ENCODE assay signal across 1 cellular context in the genomic region with DNA sequence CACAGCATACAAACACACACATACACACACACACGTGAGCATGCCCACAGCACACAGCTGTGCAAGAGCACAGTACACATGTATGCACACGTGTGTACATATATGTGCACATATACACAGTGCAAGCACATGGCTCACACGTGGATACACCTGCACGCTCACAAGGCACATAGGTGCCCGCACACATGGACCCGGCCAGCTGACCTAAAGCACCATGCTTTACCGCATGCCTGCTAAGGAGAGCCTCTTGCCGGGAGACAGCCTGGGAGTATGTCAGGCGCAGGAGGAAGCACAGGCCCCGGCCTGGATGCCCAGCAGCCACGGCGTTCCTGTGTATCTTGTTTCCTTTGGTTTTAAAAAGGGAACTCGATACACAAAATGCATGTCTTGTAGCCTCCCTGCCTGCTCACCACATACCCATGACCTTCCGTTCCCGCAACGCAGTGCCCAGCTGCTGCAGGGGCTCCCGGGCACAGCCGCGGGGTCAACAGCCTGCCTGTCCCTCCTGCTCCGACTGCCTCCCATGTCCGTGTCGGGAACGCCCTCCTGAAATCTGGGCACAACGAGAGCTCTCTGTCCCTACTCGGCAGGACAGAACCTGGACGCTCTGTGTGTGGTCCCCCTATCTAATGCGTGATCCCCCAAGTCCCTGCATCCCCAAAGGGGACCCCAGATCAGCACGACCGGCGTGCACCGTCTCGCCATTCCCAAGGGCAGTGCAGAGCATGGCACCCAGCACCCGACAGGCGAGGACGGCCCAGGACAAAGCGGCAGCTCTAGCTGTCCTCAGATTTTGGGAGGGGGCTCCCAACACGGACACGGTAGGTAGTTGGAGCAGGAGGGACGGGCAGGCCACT.
A peak's percentile ranks its signal among the peaks of the same experiment; 100 is the strongest.
TF ChIP-seq lines count a peak whose summit lies in the region.

No MANE protein-coding gene starts in this region.

TF ChIP-seq in HepG2, 621 proteins besides CTCF, POLR2A, EP300 and RAD21 (continued from another document and continues in another):
- TF ChIP-seq, protein P1, sequence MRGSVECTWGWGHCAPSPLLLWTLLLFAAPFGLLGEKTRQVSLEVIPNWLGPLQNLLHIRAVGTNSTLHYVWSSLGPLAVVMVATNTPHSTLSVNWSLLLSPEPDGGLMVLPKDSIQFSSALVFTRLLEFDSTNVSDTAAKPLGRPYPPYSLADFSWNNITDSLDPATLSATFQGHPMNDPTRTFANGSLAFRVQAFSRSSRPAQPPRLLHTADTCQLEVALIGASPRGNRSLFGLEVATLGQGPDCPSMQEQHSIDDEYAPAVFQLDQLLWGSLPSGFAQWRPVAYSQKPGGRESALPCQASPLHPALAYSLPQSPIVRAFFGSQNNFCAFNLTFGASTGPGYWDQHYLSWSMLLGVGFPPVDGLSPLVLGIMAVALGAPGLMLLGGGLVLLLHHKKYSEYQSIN (CRISPR knock-in tag; IDR thresholded peaks at IDR 0.05; ENCODE audit: borderline replicate concordance), result no peak
- TF ChIP-seq, protein P2, sequence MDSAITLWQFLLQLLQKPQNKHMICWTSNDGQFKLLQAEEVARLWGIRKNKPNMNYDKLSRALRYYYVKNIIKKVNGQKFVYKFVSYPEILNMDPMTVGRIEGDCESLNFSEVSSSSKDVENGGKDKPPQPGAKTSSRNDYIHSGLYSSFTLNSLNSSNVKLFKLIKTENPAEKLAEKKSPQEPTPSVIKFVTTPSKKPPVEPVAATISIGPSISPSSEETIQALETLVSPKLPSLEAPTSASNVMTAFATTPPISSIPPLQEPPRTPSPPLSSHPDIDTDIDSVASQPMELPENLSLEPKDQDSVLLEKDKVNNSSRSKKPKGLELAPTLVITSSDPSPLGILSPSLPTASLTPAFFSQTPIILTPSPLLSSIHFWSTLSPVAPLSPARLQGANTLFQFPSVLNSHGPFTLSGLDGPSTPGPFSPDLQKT (CRISPR knock-in tag; IDR thresholded peaks at IDR 0.05; ENCODE audit: borderline replicate concordance), result no peak
- TF ChIP-seq ZNF629 (CRISPR knock-in tag; conservative IDR thresholded peaks at IDR 0.05) (no peak), MLLT10 (CRISPR knock-in tag; IDR thresholded peaks at IDR 0.05) (no peak), ZNF879 (CRISPR knock-in tag; IDR thresholded peaks at IDR 0.05) (no peak; the same call in 1 of the 2 replicates), CENPX (CRISPR knock-in tag; IDR thresholded peaks at IDR 0.05) (no peak), CENPT (CRISPR knock-in tag; IDR thresholded peaks at IDR 0.05; ENCODE audit: low read depth) (0 out of 2 replicates have a peak, but pooled peaks have one; percentile 16), ZSCAN21 (CRISPR knock-in tag; IDR thresholded peaks at IDR 0.05; ENCODE audit: borderline replicate concordance) (0 out of 2 replicates have a peak, but pooled peaks have one; percentile 14), ZNF589 (CRISPR knock-in tag; conservative IDR thresholded peaks at IDR 0.05) (peak; percentile 17; the same call in 1 of the 2 replicates), EHMT2 (IDR thresholded peaks at IDR 0.05; ENCODE audit: borderline replicate concordance, low read depth, low read length) (no peak), ASH2L (IDR thresholded peaks at IDR 0.05; ENCODE audit: insufficient read length, low read depth, low read length) (no peak), HNRNPH1 (optimal IDR thresholded peaks at IDR 0.05; ENCODE audit: low read depth, low read length) (no peak), ZIK1 (CRISPR knock-in tag; IDR thresholded peaks at IDR 0.05; ENCODE audit: borderline replicate concordance, low read depth) (0 out of 2 replicates have a peak, but pooled peaks have one; percentile 5), ZNF563 (CRISPR knock-in tag; IDR thresholded peaks at IDR 0.05) (no peak), MTA3 (CRISPR knock-in tag; IDR thresholded peaks at IDR 0.05) (no peak), SOX5 (CRISPR knock-in tag; IDR thresholded peaks at IDR 0.05; ENCODE audit: borderline replicate concordance) (no peak), ARHGAP35 (CRISPR knock-in tag; IDR thresholded peaks at IDR 0.05; ENCODE audit: borderline replicate concordance) (no peak), REXO4 (CRISPR knock-in tag; IDR thresholded peaks at IDR 0.05; ENCODE audit: borderline replicate concordance) (no peak), ZNF839 (CRISPR knock-in tag; IDR thresholded peaks at IDR 0.05; ENCODE audit: borderline replicate concordance) (no peak), FOXA1 (IDR thresholded peaks at IDR 0.05) (no peak), FOXA1 (CRISPR knock-in tag; IDR thresholded peaks at IDR 0.05) (no peak), SKI (IDR thresholded peaks at IDR 0.05; ENCODE audit: partially characterized antibody) (no peak), IRF2 (CRISPR knock-in tag; IDR thresholded peaks at IDR 0.05) (0 out of 2 replicates have a peak, but pooled peaks have one; percentile 4), CCAR2 (optimal IDR thresholded peaks at IDR 0.05; ENCODE audit: low read depth, low read length) (no peak), ZNF343 (CRISPR knock-in tag; IDR thresholded peaks at IDR 0.05) (no peak), TCF12 (IDR thresholded peaks at IDR 0.05) (no peak), TCF12 (CRISPR knock-in tag; IDR thresholded peaks at IDR 0.05) (no peak), FOSL2 (CRISPR knock-in tag; IDR thresholded peaks at IDR 0.05) (no peak), ZNF225 (CRISPR knock-in tag; IDR thresholded peaks at IDR 0.05) (no peak), HDAC2 (CRISPR knock-in tag; IDR thresholded peaks at IDR 0.05) (no peak), ZSCAN22 (CRISPR knock-in tag; IDR thresholded peaks at IDR 0.05) (0 out of 2 replicates have a peak, but pooled peaks have one; percentile 12), ZNF143 (CRISPR knock-in tag; IDR thresholded peaks at IDR 0.05) (no peak), ZNF556 (CRISPR knock-in tag; IDR thresholded peaks at IDR 0.05; ENCODE audit: borderline replicate concordance) (no peak), ZNF761 (CRISPR knock-in tag; conservative IDR thresholded peaks at IDR 0.05) (no peak), KDM5B (CRISPR knock-in tag; IDR thresholded peaks at IDR 0.05; ENCODE audit: borderline replicate concordance) (no peak)
- TF ChIP-seq, protein P3, sequence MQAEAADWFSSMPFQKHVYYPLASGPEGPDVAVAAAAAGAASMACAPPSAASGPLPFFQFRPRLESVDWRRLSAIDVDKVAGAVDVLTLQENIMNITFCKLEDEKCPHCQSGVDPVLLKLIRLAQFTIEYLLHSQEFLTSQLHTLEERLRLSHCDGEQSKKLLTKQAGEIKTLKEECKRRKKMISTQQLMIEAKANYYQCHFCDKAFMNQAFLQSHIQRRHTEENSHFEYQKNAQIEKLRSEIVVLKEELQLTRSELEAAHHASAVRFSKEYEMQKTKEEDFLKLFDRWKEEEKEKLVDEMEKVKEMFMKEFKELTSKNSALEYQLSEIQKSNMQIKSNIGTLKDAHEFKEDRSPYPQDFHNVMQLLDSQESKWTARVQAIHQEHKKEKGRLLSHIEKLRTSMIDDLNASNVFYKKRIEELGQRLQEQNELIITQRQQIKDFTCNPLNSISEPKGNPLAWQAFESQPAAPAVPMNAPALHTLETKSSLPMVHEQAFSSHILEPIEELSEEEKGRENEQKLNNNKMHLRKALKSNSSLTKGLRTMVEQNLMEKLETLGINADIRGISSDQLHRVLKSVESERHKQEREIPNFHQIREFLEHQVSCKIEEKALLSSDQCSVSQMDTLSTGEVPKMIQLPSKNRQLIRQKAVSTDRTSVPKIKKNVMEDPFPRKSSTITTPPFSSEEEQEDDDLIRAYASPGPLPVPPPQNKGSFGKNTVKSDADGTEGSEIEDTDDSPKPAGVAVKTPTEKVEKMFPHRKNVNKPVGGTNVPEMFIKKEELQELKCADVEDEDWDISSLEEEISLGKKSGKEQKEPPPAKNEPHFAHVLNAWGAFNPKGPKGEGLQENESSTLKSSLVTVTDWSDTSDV (CRISPR knock-in tag; IDR thresholded peaks at IDR 0.05), result no peak
- TF ChIP-seq, protein P4, sequence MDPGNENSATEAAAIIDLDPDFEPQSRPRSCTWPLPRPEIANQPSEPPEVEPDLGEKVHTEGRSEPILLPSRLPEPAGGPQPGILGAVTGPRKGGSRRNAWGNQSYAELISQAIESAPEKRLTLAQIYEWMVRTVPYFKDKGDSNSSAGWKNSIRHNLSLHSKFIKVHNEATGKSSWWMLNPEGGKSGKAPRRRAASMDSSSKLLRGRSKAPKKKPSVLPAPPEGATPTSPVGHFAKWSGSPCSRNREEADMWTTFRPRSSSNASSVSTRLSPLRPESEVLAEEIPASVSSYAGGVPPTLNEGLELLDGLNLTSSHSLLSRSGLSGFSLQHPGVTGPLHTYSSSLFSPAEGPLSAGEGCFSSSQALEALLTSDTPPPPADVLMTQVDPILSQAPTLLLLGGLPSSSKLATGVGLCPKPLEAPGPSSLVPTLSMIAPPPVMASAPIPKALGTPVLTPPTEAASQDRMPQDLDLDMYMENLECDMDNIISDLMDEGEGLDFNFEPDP (CRISPR knock-in tag; conservative IDR thresholded peaks at IDR 0.05), result no peak
- TF ChIP-seq, protein P5, sequence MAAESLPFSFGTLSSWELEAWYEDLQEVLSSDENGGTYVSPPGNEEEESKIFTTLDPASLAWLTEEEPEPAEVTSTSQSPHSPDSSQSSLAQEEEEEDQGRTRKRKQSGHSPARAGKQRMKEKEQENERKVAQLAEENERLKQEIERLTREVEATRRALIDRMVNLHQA (CRISPR knock-in tag; IDR thresholded peaks at IDR 0.05), result no peak
- TF ChIP-seq, protein P6, sequence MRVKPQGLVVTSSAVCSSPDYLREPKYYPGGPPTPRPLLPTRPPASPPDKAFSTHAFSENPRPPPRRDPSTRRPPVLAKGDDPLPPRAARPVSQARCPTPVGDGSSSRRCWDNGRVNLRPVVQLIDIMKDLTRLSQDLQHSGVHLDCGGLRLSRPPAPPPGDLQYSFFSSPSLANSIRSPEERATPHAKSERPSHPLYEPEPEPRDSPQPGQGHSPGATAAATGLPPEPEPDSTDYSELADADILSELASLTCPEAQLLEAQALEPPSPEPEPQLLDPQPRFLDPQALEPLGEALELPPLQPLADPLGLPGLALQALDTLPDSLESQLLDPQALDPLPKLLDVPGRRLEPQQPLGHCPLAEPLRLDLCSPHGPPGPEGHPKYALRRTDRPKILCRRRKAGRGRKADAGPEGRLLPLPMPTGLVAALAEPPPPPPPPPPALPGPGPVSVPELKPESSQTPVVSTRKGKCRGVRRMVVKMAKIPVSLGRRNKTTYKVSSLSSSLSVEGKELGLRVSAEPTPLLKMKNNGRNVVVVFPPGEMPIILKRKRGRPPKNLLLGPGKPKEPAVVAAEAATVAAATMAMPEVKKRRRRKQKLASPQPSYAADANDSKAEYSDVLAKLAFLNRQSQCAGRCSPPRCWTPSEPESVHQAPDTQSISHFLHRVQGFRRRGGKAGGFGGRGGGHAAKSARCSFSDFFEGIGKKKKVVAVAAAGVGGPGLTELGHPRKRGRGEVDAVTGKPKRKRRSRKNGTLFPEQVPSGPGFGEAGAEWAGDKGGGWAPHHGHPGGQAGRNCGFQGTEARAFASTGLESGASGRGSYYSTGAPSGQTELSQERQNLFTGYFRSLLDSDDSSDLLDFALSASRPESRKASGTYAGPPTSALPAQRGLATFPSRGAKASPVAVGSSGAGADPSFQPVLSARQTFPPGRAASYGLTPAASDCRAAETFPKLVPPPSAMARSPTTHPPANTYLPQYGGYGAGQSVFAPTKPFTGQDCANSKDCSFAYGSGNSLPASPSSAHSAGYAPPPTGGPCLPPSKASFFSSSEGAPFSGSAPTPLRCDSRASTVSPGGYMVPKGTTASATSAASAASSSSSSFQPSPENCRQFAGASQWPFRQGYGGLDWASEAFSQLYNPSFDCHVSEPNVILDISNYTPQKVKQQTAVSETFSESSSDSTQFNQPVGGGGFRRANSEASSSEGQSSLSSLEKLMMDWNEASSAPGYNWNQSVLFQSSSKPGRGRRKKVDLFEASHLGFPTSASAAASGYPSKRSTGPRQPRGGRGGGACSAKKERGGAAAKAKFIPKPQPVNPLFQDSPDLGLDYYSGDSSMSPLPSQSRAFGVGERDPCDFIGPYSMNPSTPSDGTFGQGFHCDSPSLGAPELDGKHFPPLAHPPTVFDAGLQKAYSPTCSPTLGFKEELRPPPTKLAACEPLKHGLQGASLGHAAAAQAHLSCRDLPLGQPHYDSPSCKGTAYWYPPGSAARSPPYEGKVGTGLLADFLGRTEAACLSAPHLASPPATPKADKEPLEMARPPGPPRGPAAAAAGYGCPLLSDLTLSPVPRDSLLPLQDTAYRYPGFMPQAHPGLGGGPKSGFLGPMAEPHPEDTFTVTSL (CRISPR knock-in tag; IDR thresholded peaks at IDR 0.05; ENCODE audit: borderline replicate concordance), result no peak
- TF ChIP-seq, protein P7, sequence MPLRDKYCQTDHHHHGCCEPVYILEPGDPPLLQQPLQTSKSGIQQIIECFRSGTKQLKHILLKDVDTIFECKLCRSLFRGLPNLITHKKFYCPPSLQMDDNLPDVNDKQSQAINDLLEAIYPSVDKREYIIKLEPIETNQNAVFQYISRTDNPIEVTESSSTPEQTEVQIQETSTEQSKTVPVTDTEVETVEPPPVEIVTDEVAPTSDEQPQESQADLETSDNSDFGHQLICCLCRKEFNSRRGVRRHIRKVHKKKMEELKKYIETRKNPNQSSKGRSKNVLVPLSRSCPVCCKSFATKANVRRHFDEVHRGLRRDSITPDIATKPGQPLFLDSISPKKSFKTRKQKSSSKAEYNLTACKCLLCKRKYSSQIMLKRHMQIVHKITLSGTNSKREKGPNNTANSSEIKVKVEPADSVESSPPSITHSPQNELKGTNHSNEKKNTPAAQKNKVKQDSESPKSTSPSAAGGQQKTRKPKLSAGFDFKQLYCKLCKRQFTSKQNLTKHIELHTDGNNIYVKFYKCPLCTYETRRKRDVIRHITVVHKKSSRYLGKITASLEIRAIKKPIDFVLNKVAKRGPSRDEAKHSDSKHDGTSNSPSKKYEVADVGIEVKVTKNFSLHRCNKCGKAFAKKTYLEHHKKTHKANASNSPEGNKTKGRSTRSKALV (CRISPR knock-in tag; IDR thresholded peaks at IDR 0.05), result no peak
- TF ChIP-seq, protein P8, sequence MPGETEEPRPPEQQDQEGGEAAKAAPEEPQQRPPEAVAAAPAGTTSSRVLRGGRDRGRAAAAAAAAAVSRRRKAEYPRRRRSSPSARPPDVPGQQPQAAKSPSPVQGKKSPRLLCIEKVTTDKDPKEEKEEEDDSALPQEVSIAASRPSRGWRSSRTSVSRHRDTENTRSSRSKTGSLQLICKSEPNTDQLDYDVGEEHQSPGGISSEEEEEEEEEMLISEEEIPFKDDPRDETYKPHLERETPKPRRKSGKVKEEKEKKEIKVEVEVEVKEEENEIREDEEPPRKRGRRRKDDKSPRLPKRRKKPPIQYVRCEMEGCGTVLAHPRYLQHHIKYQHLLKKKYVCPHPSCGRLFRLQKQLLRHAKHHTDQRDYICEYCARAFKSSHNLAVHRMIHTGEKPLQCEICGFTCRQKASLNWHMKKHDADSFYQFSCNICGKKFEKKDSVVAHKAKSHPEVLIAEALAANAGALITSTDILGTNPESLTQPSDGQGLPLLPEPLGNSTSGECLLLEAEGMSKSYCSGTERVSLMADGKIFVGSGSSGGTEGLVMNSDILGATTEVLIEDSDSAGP (CRISPR knock-in tag; IDR thresholded peaks at IDR 0.05; ENCODE audit: borderline replicate concordance), result no peak
